Comparison of ENCODE assay signal across 11 cellular contexts in genomic region chr1:176766779-176767178, GRCh38.
"Had no signal": no experiment of that assay in that cellular context is flagged by ENCODE, and none has a peak within 500 bp of the region (broad histone marks: within the 10 kb centered on the region; RNA-seq: fewer than 3 reads in every experiment).

No MANE protein-coding gene starts in this region.

- H3K4me2 ChIP-seq: GM23338 had no signal

- H3K36me3 ChIP-seq: HAP-1 had no signal

- H3K27ac Mint-ChIP-seq: GM23338, H9, HFFc6 had no signal

- H3K27ac ChIP-seq: GM23248 had no signal

- H3K4me1 ChIP-seq: HAP-1 had no signal

- FAIRE-seq: H1, H54 had no signal

- DNase-seq: GM23248, GOT3, H7, H9, HCEC 1CT, HFFc6 had no signal

- H3K9ac ChIP-seq: GM23248 had no signal

- ATAC-seq: GM23338, HCT116 had no signal

- H3K4me3 ChIP-seq: GM23248, GM23338, HAP-1 had no signal

- H3K9me3 ChIP-seq: HAP-1 had no signal

- H3K4me3 Mint-ChIP-seq: GM23338, H9, HFFc6 had no signal

- H3K4me1 Mint-ChIP-seq: GM23338, H9 had no signal

- H3K9me3 Mint-ChIP-seq: GM23338, H9 had no signal

- H2AFZ ChIP-seq: GM23248, GM23338 had no signal
